In the genomic region with DNA sequence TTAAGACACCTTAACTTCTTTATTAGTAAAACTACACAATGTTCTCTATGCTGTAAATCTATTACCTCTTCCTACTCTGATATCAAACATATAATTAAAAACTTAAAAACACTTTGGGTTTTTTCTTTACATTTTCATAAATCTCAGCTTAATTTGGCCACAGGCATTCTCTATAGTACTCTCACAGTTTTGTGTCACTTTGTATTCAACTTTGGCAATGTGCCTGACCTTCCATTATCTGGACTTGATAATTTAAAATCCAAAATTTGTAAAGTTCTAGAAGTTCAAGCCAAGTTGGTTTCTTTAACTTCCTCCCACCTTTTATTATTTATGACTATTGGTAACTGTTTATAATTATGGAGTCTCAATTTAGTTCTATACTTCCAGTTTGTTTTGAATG, we compare ENCODE assay signal across 2 cellular contexts.
A peak's percentile ranks its signal among the peaks of the same experiment; 100 is the strongest.
TF ChIP-seq lines count a peak whose summit lies in the region.

No MANE protein-coding gene starts in this region.

TF ChIP-seq in SK-N-SH treated with all-trans-retinoic acid at 6 μM for 48 hours, 23 proteins besides CTCF, POLR2A, EP300 and RAD21:
- TF ChIP-seq ISL1 (CRISPR knock-in tag; IDR thresholded peaks at IDR 0.05), result peak; percentile 67
- TF ChIP-seq OSR1 (CRISPR knock-in tag; IDR thresholded peaks at IDR 0.05), result no peak

TF ChIP-seq in SK-N-SH, 30 proteins besides CTCF, POLR2A, EP300 and RAD21:
- TF ChIP-seq RXRA (IDR thresholded peaks at IDR 0.05; ENCODE audit: borderline replicate concordance, low read depth) (no peak), SMC3 (IDR thresholded peaks at IDR 0.05; ENCODE audit: low read depth, low read length) (no peak), GATA2 (CRISPR knock-in tag; IDR thresholded peaks at IDR 0.05) (no peak), POLR2AphosphoS5 (IDR thresholded peaks at IDR 0.05; ENCODE audit: low read depth, low read length) (no peak), TEAD4 (IDR thresholded peaks at IDR 0.05; ENCODE audit: borderline replicate concordance, insufficient read depth) (no peak), FOSL2 (IDR thresholded peaks at IDR 0.05; ENCODE audit: borderline replicate concordance, low read depth) (no peak), MAX (IDR thresholded peaks at IDR 0.05; ENCODE audit: low read depth) (no peak), FOXM1 (IDR thresholded peaks at IDR 0.05; ENCODE audit: low read depth) (no peak), IRF3 (IDR thresholded peaks at IDR 0.05; ENCODE audit: low read depth, low read length) (no peak), MXI1 (IDR thresholded peaks at IDR 0.05; ENCODE audit: low read depth, low read length) (no peak), MEF2A (IDR thresholded peaks at IDR 0.05; ENCODE audit: borderline replicate concordance, low read depth) (no peak), TAF1 (IDR thresholded peaks at IDR 0.05; ENCODE audit: borderline replicate concordance, low read depth, low read length) (no peak), TCF12 (IDR thresholded peaks at IDR 0.05) (no peak), ELF1 (IDR thresholded peaks at IDR 0.05) (no peak), FOXJ3 (CRISPR knock-in tag; IDR thresholded peaks at IDR 0.05) (no peak), CHD2 (IDR thresholded peaks at IDR 0.05; ENCODE audit: low read length, partially characterized antibody) (no peak)
- TF ChIP-seq, protein P1, sequence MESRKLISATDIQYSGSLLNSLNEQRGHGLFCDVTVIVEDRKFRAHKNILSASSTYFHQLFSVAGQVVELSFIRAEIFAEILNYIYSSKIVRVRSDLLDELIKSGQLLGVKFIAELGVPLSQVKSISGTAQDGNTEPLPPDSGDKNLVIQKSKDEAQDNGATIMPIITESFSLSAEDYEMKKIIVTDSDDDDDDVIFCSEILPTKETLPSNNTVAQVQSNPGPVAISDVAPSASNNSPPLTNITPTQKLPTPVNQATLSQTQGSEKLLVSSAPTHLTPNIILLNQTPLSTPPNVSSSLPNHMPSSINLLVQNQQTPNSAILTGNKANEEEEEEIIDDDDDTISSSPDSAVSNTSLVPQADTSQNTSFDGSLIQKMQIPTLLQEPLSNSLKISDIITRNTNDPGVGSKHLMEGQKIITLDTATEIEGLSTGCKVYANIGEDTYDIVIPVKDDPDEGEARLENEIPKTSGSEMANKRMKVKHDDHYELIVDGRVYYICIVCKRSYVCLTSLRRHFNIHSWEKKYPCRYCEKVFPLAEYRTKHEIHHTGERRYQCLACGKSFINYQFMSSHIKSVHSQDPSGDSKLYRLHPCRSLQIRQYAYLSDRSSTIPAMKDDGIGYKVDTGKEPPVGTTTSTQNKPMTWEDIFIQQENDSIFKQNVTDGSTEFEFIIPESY (IDR thresholded peaks at IDR 0.05; ENCODE audit: borderline replicate concordance, low read depth), result no peak
